ENCODE assay signal across 13 cellular contexts in the genomic region with DNA sequence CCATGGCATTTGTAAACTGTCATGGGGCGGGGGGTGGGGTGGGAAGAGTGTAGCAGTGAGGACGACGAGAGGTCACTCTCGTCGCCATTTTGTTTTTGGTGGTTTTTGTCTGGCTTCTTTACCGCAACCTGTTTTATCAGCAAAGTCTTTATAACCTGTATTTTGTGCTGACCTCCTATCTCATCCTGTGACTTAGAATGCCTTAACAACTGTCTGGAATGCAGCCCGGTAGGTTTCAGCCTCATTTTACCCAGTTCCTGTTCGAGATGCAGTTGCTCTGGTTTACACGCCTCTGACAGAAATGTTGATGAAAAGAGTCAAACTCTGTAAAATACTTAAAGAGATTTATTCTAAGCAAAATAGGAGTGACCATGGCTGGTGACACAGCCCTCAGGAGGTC.
"Had no signal": no experiment of that assay in that cellular context is flagged by ENCODE, and none has a peak within 500 bp of the region (broad histone marks: within the 10 kb centered on the region; RNA-seq: fewer than 3 reads in every experiment).

No MANE protein-coding gene starts in this region.

- H3K9me3 ChIP-seq: right atrium auricular region had no signal

- H3K27me3 Mint-ChIP-seq: activated naive CD8-positive, alpha-beta T cell treated with anti-CD3 and anti-CD28 coated beads for 36 hours; brain; central memory CD8-positive, alpha-beta T cell; naive thymus-derived CD8-positive, alpha-beta T cell had no signal

- H3K27ac Mint-ChIP-seq: activated naive CD8-positive, alpha-beta T cell treated with anti-CD3 and anti-CD28 coated beads for 36 hours; activated T-helper 1 cell treated with anti-CD3 and anti-CD28 coated beads, Interleukin-12 subunit alpha, Interleukin-12 subunit beta, Interleukin-2, Interleukin-4 antibody, amounts not matched to agents 30 ng/mL and 10 ng/mL and 1 ng/mL, durations not matched to agents 14 hours and 24 hours and 36 hours; brain; naive thymus-derived CD8-positive, alpha-beta T cell had no signal

- H3K4me1 ChIP-seq: foreskin keratinocyte, right atrium auricular region had no signal

- H3K36me3 ChIP-seq: right atrium auricular region had no signal

- H3K27ac ChIP-seq: coronary artery, foreskin keratinocyte, right atrium auricular region had no signal

- DNase-seq: activated naive CD8-positive, alpha-beta T cell treated with anti-CD3 and anti-CD28 coated beads for 36 hours; effector CD8-positive, alpha-beta T cell; foreskin keratinocyte; head of caudate nucleus; naive thymus-derived CD8-positive, alpha-beta T cell; nucleus accumbens; stimulated activated CD4-positive, alpha-beta T cell treated with anti-CD3 and anti-CD28 coated beads, Interleukin-4, amount 100 ng/mL, for 4 hours; stimulated activated naive CD8-positive, alpha-beta T cell treated with anti-CD3 and anti-CD28 coated beads, Interleukin-15, Interleukin-2, amounts not matched to agents 100 U/mL and 50 U/mL, for 24 hours had no signal

- H3K9me3 Mint-ChIP-seq: activated naive CD8-positive, alpha-beta T cell treated with anti-CD3 and anti-CD28 coated beads for 36 hours; activated T-helper 1 cell treated with anti-CD3 and anti-CD28 coated beads, Interleukin-12 subunit alpha, Interleukin-12 subunit beta, Interleukin-2, Interleukin-4 antibody, amounts not matched to agents 30 ng/mL and 10 ng/mL and 1 ng/mL, durations not matched to agents 14 hours and 24 hours and 36 hours; brain had no signal

- H3K4me1 Mint-ChIP-seq: activated naive CD8-positive, alpha-beta T cell treated with anti-CD3 and anti-CD28 coated beads for 36 hours; brain; central memory CD8-positive, alpha-beta T cell; naive thymus-derived CD8-positive, alpha-beta T cell had no signal

- H3K4me3 ChIP-seq: coronary artery, right atrium auricular region had no signal

- H3K27me3 ChIP-seq: foreskin keratinocyte, right atrium auricular region had no signal

- H3K36me3 Mint-ChIP-seq: activated naive CD8-positive, alpha-beta T cell treated with anti-CD3 and anti-CD28 coated beads for 36 hours; brain; naive thymus-derived CD8-positive, alpha-beta T cell had no signal

- H3K4me3 Mint-ChIP-seq: activated naive CD8-positive, alpha-beta T cell treated with anti-CD3 and anti-CD28 coated beads for 36 hours; activated T-helper 1 cell treated with anti-CD3 and anti-CD28 coated beads, Interleukin-12 subunit alpha, Interleukin-12 subunit beta, Interleukin-2, Interleukin-4 antibody, amounts not matched to agents 30 ng/mL and 10 ng/mL and 1 ng/mL, durations not matched to agents 14 hours and 24 hours and 36 hours; brain; central memory CD8-positive, alpha-beta T cell; naive thymus-derived CD8-positive, alpha-beta T cell had no signal
